In the genomic region with DNA sequence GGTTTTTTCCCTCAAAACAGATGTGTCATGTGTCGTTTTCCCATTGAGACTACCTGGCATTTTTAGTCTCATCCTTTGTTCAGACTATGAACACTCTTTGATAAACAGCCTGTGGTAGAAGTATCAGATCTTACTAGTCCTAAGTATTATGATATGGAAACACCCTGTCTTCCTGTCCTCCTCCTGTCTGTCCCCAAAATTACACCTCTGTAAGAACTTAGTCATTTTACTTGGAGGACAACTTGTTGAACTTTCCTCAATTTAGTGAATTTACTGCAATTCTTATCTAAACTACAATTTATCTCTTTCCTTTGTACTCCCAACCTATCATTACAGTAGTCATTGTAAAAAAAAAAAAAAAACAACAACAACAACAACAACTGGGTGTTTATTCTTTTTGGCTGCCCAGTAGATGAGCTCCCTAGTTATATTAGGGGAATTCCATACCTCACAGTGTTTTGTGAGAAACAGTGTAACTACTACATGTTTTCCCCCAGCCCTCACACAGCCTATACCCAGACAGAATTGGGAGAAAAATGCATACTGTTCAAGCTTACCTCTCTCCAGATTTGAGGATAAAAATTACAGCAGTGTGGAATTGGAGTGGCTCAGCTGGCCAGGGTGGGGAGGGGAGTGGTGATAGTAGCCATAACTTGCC, we compare ENCODE assay signal across 30 cellular contexts. TPM values are rescaled to one million over a fixed set of nuclear protein-coding genes. Genes with fewer than 3 reads are reported as not detected.
DNase-seq lines count a peak whose midpoint lies in the region; ATAC-seq and TF ChIP-seq lines count a peak whose summit lies in the region.
"Had no signal": no experiment of that assay in that cellular context is flagged by ENCODE, and none has a peak within 500 bp of the region (broad histone marks: within the 10 kb centered on the region; RNA-seq: fewer than 3 reads in every experiment).

No MANE protein-coding gene starts in this region.

- TF ChIP-seq POLR2A in tibial nerve (IDR thresholded peaks at IDR 0.05), result no peak

- TF ChIP-seq EP300 in tibial nerve (IDR thresholded peaks at IDR 0.05), result no peak

- no peaks in the 10 kb centered on the region for H3K9me3 ChIP-seq in iPS-20b (ENCODE audit: insufficient read depth, low read depth, low read length)
- no peaks in the 10 kb centered on the region for H3K9me3 ChIP-seq in tibial nerve
- H3K9me3 ChIP-seq: breast epithelium, HAP-1 had no signal

- H3K4me3 ChIP-seq in iPS-20b (ENCODE audit: low read length) (no peak overlapping the region), tibial nerve (no peak overlapping the region)
- H3K4me3 ChIP-seq: BLaER1 treated with 17β-estradiol and CSF1 and Interleukin-3, amounts not matched to agents 10 nM and 100 nM; breast epithelium; HAP-1 had no signal

- H3K36me3 ChIP-seq in iPS-20b (ENCODE audit: insufficient read depth, low read depth, low read length) (peaks cover 7% of the 10 kb centered on the region), tibial nerve (peaks cover 0 to 18% (median 0%) of the 10 kb centered on the region in 3 donors)
- H3K36me3 ChIP-seq: breast epithelium had no signal

- H3K27ac ChIP-seq in iPS-20b (ENCODE audit: low read length) (peak overlapping the region; percentile 65), tibial nerve (no peak overlapping the region)
- H3K27ac ChIP-seq: BLaER1 treated with 17β-estradiol and CSF1 and Interleukin-3, amounts not matched to agents 10 nM and 100 nM; breast epithelium; epithelial cell of prostate; WERI-Rb-1 had no signal

- no peak overlapping the region for H3K9ac ChIP-seq in iPS-20b (ENCODE audit: low read depth, low read length)
- H3K9ac ChIP-seq: BLaER1 treated with 17β-estradiol and CSF1 and Interleukin-3, amounts not matched to agents 10 nM and 100 nM had no signal

- ATAC-seq in GM18517 (IDR thresholded peaks at IDR 0.05; ENCODE audit: unreplicated experiment) (peak; percentile 49), GM21825 (IDR thresholded peaks at IDR 0.05; ENCODE audit: unreplicated experiment) (peak; percentile 52), HG02885 (IDR thresholded peaks at IDR 0.05; ENCODE audit: poor library complexity, unreplicated experiment) (peak; percentile 46), GM19395 (IDR thresholded peaks at IDR 0.05; ENCODE audit: unreplicated experiment) (no peak)
- ATAC-seq: activated CD8-positive, alpha-beta memory T cell treated with anti-CD3 and anti-CD28 coated beads, Interleukin-2, amount 10 ng/mL, durations not matched to agents 7 days and 5 days had no signal

- H3K4me1 ChIP-seq in iPS-20b (ENCODE audit: insufficient read depth, low read length) (peaks cover 17% of the 10 kb centered on the region), tibial nerve (peaks cover 0 to 5% (median 0%) of the 10 kb centered on the region in 4 donors)
- H3K4me1 ChIP-seq: breast epithelium, HAP-1 had no signal

- H3K27me3 ChIP-seq in iPS-20b (ENCODE audit: insufficient read depth, low read length) (no peaks in the 10 kb centered on the region), tibial nerve (no peaks in the 10 kb centered on the region)
- H3K27me3 ChIP-seq: BLaER1 treated with 17β-estradiol and CSF1 and Interleukin-3, amounts not matched to agents 10 nM and 100 nM; breast epithelium had no signal

- no peak for DNase-seq in activated CD4-positive, alpha-beta T cell treated with anti-CD3 and anti-CD28 coated beads for 4 hours
- no peak for DNase-seq in tibial nerve (ENCODE audit: low spot score in 2 of 2)
- DNase-seq: activated CD4-positive, alpha-beta T cell treated with anti-CD3 and anti-CD28 coated beads, Interleukin-2, amount 50 U/mL, for 1 hour; activated CD8-positive, alpha-beta memory T cell treated with anti-CD3 and anti-CD28 coated beads, Interleukin-2, amount 10 ng/mL, durations not matched to agents 7 days and 5 days; activated naive CD4-positive, alpha-beta T cell treated with anti-CD3 and anti-CD28 coated beads, Interleukin-2, amount 50 U/mL, for 16 hours; amygdala; COR-L47; DMS79; GF-D8; KG1; natural killer cell; NCI-H1436; NCI-H2081 treated with DMSO at 0.1 percent for 48 hours; NCI-H226; NCI-H69; occipital lobe; Right ventricle myocardium superior; stimulated activated CD8-positive, alpha-beta memory T cell treated with anti-CD3 and anti-CD28 coated beads, Interleukin-4, amount 100 ng/mL, for 48 hours; T-helper 9 cell; WERI-Rb-1 had no signal

- no peak for TF ChIP-seq CTCF in tibial nerve (IDR thresholded peaks at IDR 0.05)

- 79 to 86% methylated on average over 1 of the region's 1 CpG for whole genome bisulfite sequencing in tibial nerve, 2 donors

RNA-seq across cellular contexts. Expression of gene ERVFRD-1, which starts 18.5 kb away (rescaled TPM):
- total RNA-seq in tibial nerve, result under 1 TPM in 2 of 4 donors, not detected in 2; 0.22 to 0.42 TPM
- total RNA-seq: activated CD8-positive, alpha-beta memory T cell treated with anti-CD3 and anti-CD28 coated beads, Interleukin-2, amount 10 ng/mL, durations not matched to agents 7 days and 5 days; HT-29; natural killer cell; occipital lobe had no signal

RNA-seq across cellular contexts. Expression of gene SMIM13, which starts 36.4 kb away (rescaled TPM):
- total RNA-seq in tibial nerve, result 10 to 100 TPM in 1 of 4 donors, 1 to 10 TPM in 3; 6.3 to 11.1 (median 9.6) TPM
